13 cellular contexts compared by ENCODE assay signal in genomic region chr2:207161247-207161646, GRCh38. TPM values are rescaled to one million over a fixed set of nuclear protein-coding genes. Genes with fewer than 3 reads are reported as not detected.
DNase-seq lines count a peak whose midpoint lies in the region; ATAC-seq and TF ChIP-seq lines count a peak whose summit lies in the region.
"Had no signal": no experiment of that assay in that cellular context is flagged by ENCODE, and none has a peak within 500 bp of the region (broad histone marks: within the 10 kb centered on the region; RNA-seq: fewer than 3 reads in every experiment).

No MANE protein-coding gene starts in this region.

- TF ChIP-seq CTCF in right atrium auricular region (IDR thresholded peaks at IDR 0.05) (no peak), MCF 10A (IDR thresholded peaks at IDR 0.05; ENCODE audit: unreplicated experiment) (no peak), uterus (IDR thresholded peaks at IDR 0.05) (no peak)

- H3K4me3 Mint-ChIP-seq in MCF 10A (ENCODE audit: unreplicated experiment) = peak overlapping the region; percentile 90
- H3K4me3 Mint-ChIP-seq: stimulated activated naive CD8-positive, alpha-beta T cell treated with anti-CD3 and anti-CD28 coated beads, Interleukin-15, Interleukin-2, amounts not matched to agents 100 ng/mL and 50 ng/mL, for 24 hours had no signal

- no peak overlapping the region for H3K23ac ChIP-seq in mesenchymal stem cell (ENCODE audit: low read length in 2 of 2)

- H3K4me1 ChIP-seq in right atrium auricular region (peaks cover 0 to 66% of the 10 kb centered on the region in 2 donors), mesenchymal stem cell (ENCODE audit: control insufficient read depth, insufficient read depth, low read depth, low read length) (peaks cover 6% of the 10 kb centered on the region), uterus (peaks cover 12 to 15% of the 10 kb centered on the region in 2 donors), Karpas-422 (ENCODE audit: low read length) (peaks cover 20% of the 10 kb centered on the region)

- no peaks in the 10 kb centered on the region for H3K9me2 ChIP-seq in Karpas-422 (replicated peaks; ENCODE audit: insufficient read depth, low read length)

- H3K36me3 Mint-ChIP-seq in MCF 10A (ENCODE audit: insufficient read depth, unreplicated experiment) = peaks cover 7% of the 10 kb centered on the region

- H3K79me2 ChIP-seq in Karpas-422 (ENCODE audit: low read length) = no peaks in the 10 kb centered on the region

- no peak overlapping the region for H3K14ac ChIP-seq in mesenchymal stem cell (ENCODE audit: low read length in 2 of 2)

- no peak overlapping the region for H2BK15ac ChIP-seq in mesenchymal stem cell (ENCODE audit: low read depth, poor library complexity, severe bottlenecking)

- H4K91ac ChIP-seq in mesenchymal stem cell (ENCODE audit: low read length) = no peak overlapping the region

- no peak overlapping the region for H2BK120ac ChIP-seq in mesenchymal stem cell (ENCODE audit: low read depth, low read length)

- H3K9ac ChIP-seq in mesenchymal stem cell (ENCODE audit: low read length) = peak overlapping the region; percentile 98
- no peak overlapping the region for H3K9ac ChIP-seq in Karpas-422 (ENCODE audit: low read length)

- ATAC-seq in left ventricle myocardium superior (no peak), left lobe of liver (no peak)
- ATAC-seq: HepG2 had no signal

- H3K27me3 Mint-ChIP-seq in MCF 10A (ENCODE audit: insufficient read depth, unreplicated experiment) = no peaks in the 10 kb centered on the region
- H3K27me3 Mint-ChIP-seq: stimulated activated naive CD8-positive, alpha-beta T cell treated with anti-CD3 and anti-CD28 coated beads, Interleukin-15, Interleukin-2, amounts not matched to agents 100 ng/mL and 50 ng/mL, for 24 hours had no signal

- H3K4me3 ChIP-seq in right atrium auricular region (no peak overlapping the region), mesenchymal stem cell (ENCODE audit: insufficient read depth in 1 of 2, low read depth in 1 of 2, low read length in 2 of 2) (peak overlapping the region in 1 of 2 experiments; percentile 91), uterus (peak overlapping the region in 1 of 2 donors; percentile 65), Karpas-422 (ENCODE audit: low read length) (no peak overlapping the region)

- intact Hi-C loops in left ventricle myocardium superior (cut with micrococcal nuclease) (no loop called here), MCF 10A (cut with micrococcal nuclease) (loop anchor here (1.0 to 10.0 kb wide), 3 partner anchors 89 to 464 kb away; partner anchors contain the start of gene METTL21A), uterus (cut with DNase I; ENCODE audit: low total_unique reads) (no loop called here)

- H3K27me3 ChIP-seq in right atrium auricular region = no peaks in the 10 kb centered on the region
- no peaks in the 10 kb centered on the region for H3K27me3 ChIP-seq in mesenchymal stem cell (ENCODE audit: control insufficient read depth in 1 of 2, insufficient read depth in 1 of 2, low read length in 2 of 2)
- H3K27me3 ChIP-seq in uterus = no peaks in the 10 kb centered on the region
- H3K27me3 ChIP-seq in Karpas-422 (ENCODE audit: low read length) = 0 out of 2 replicates have a peak, but pooled peaks cover 2% of the 10 kb centered on the region

- peaks cover 8% of the 10 kb centered on the region for H4K20me1 ChIP-seq in Karpas-422 (ENCODE audit: insufficient read depth, low read depth, low read length)

- H3K27ac Mint-ChIP-seq in MCF 10A (ENCODE audit: low read depth, unreplicated experiment) = peak overlapping the region; percentile 99
- H3K27ac Mint-ChIP-seq: stimulated activated naive CD8-positive, alpha-beta T cell treated with anti-CD3 and anti-CD28 coated beads, Interleukin-15, Interleukin-2, amounts not matched to agents 100 ng/mL and 50 ng/mL, for 24 hours had no signal

- no peak for TF ChIP-seq POLR2A in uterus (IDR thresholded peaks at IDR 0.05)

- no peak for DNase-seq in right atrium auricular region (ENCODE audit: low spot score)
- DNase-seq in left ventricle myocardium superior = no peak
- DNase-seq in MCF 10A (ENCODE audit: unreplicated experiment) = no peak
- no peak for DNase-seq in mesenchymal stem cell
- DNase-seq in uterus = no peak
- no peak for DNase-seq in cerebellum (ENCODE audit: low spot score)
- no peak for DNase-seq in left lobe of liver (ENCODE audit: low spot score)
- DNase-seq in Karpas-422 = no peak
- DNase-seq: activated CD4-positive, alpha-beta T cell treated with anti-CD3 and anti-CD28 coated beads for 1 hour; Caco-2; small intestine had no signal

- H3K9me3 ChIP-seq in right atrium auricular region (no peaks in the 10 kb centered on the region), mesenchymal stem cell (ENCODE audit: control insufficient read depth, low read length) (no peaks in the 10 kb centered on the region), uterus (no peaks in the 10 kb centered on the region), Karpas-422 (ENCODE audit: low read length) (no peaks in the 10 kb centered on the region)
- H3K9me3 ChIP-seq: Caco-2 had no signal

- peak overlapping the region; percentile 12 for H3K4me2 ChIP-seq in mesenchymal stem cell (ENCODE audit: low read length, poor library complexity, severe bottlenecking)
- no peak overlapping the region for H3K4me2 ChIP-seq in Karpas-422 (ENCODE audit: low read depth, low read length, poor library complexity, severe bottlenecking)

- no peak overlapping the region for H4K8ac ChIP-seq in mesenchymal stem cell (ENCODE audit: low read length)

- H2AFZ ChIP-seq in mesenchymal stem cell (ENCODE audit: low read depth, low read length) (no peak overlapping the region), Karpas-422 (ENCODE audit: low read length) (no peak overlapping the region)

- H3K18ac ChIP-seq in mesenchymal stem cell (ENCODE audit: low read depth in 1 of 2, low read length in 2 of 2) = peak overlapping the region in 1 of 2 experiments; percentile 9

- H2BK12ac ChIP-seq in mesenchymal stem cell (ENCODE audit: low read length in 2 of 2) = peak overlapping the region in 1 of 2 experiments; percentile 2

- peaks cover 51% of the 10 kb centered on the region for H3K4me1 Mint-ChIP-seq in MCF 10A (ENCODE audit: insufficient read depth, unreplicated experiment)

- no TSS peak for BruUV-seq in MCF 10A (replicated peaks; lab: Mats Ljungman, UMichigan)

- no peak overlapping the region for H2AK5ac ChIP-seq in mesenchymal stem cell (ENCODE audit: low read length, severe bottlenecking)

- H3K79me1 ChIP-seq in mesenchymal stem cell (replicated peaks; ENCODE audit: low read length, poor library complexity, severe bottlenecking) = no peaks in the 10 kb centered on the region

- peak overlapping the region; percentile 100 for H3K27ac ChIP-seq in right atrium auricular region
- H3K27ac ChIP-seq in mesenchymal stem cell (ENCODE audit: low read length, poor library complexity, severe bottlenecking) = peak overlapping the region; percentile 73
- peak overlapping the region; percentile 100 for H3K27ac ChIP-seq in uterus
- no peak overlapping the region for H3K27ac ChIP-seq in Karpas-422 (ENCODE audit: low read length)

- POLR2A ChIA-PET in MCF 10A (lab: Yijun Ruan, JAX) = interaction anchor here (6.3 to 6.8 kb wide), 4 partner anchors 10 to 94 kb away, joined by 61 to 172 read pairs (median 150); no protein-coding TSS in a partner anchor

- WGBS in mesenchymal stem cell = 80% methylated on average over 2 of the region's 3 CpGs

- no peaks in the 10 kb centered on the region for H3K9me3 Mint-ChIP-seq in MCF 10A (ENCODE audit: unreplicated experiment)
- H3K9me3 Mint-ChIP-seq: stimulated activated naive CD8-positive, alpha-beta T cell treated with anti-CD3 and anti-CD28 coated beads, Interleukin-15, Interleukin-2, amounts not matched to agents 100 ng/mL and 50 ng/mL, for 24 hours had no signal

- CTCF ChIA-PET in MCF 10A (lab: Yijun Ruan, JAX) = no interaction called here

- H3K36me3 ChIP-seq in right atrium auricular region = no peaks in the 10 kb centered on the region
- no peaks in the 10 kb centered on the region for H3K36me3 ChIP-seq in mesenchymal stem cell (ENCODE audit: control insufficient read depth in 1 of 2, insufficient read depth in 2 of 2, low read depth in 1 of 2, low read length in 2 of 2)
- no peaks in the 10 kb centered on the region for H3K36me3 ChIP-seq in uterus
- no peaks in the 10 kb centered on the region for H3K36me3 ChIP-seq in Karpas-422 (ENCODE audit: insufficient read depth, low read length)

- H2BK5ac ChIP-seq in mesenchymal stem cell (ENCODE audit: low read depth, low read length, poor library complexity, severe bottlenecking) = no peak overlapping the region

- no peak overlapping the region for H3K4ac ChIP-seq in mesenchymal stem cell (ENCODE audit: low read depth in 1 of 2, low read length in 2 of 2)

RNA-seq across cellular contexts. Expression of gene KLF7, which starts 4.5 kb away (rescaled TPM):
- total RNA-seq in right atrium auricular region (10 to 100 TPM; 13.5 to 29.9 TPM), left ventricle myocardium superior (22.2 TPM), MCF 10A (2022) (40.1 and 51.8 TPM in 2 replicates), uterus (10 to 100 TPM; 20.9 to 96.0 (median 39.4) TPM), cerebellum (60.2 TPM), left lobe of liver (9.7 TPM)
- 31.0 TPM for polyA plus RNA-seq in mesenchymal stem cell (2013, experiment 1 of 2)
- polyA plus RNA-seq in mesenchymal stem cell (2013, experiment 2 of 2) = 28.9 TPM
- 6.5 and 8.8 TPM in 2 replicates for total RNA-seq in Karpas-422 (2014; rRNA removed; shearing (Covaris generic); ENCODE audit: low replicate concordance)
